In the genomic region with DNA sequence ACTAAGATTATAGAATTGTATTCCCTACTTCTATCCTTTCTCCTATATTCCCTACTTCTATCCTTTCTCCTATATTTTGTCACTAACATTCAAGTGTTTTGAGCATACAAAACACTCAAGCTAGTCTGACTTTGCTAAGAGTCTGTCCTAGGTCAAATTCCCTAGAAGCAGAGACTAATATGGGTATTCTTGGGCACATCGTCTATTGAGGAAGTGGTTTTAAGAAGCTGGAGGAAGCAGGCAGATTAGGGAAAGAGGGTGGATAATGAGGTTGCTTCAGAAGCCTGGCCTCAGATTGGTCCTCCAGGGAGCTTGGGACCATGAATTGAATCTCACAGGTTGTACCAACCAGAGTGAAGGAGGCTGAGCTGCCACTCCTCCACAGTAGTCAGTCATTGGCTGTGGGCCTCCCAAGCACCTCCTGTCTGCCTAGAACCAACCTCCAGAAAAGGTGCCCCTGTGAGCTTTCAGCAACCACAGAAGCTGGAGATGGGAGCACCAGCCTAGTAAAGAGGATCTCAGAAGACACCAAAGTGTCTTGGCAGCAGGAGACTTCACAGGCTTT, we compare ENCODE assay signal across 20 cellular contexts.
"Had no signal": no experiment of that assay in that cellular context is flagged by ENCODE, and none has a peak within 500 bp of the region (broad histone marks: within the 10 kb centered on the region; RNA-seq: fewer than 3 reads in every experiment).

No MANE protein-coding gene starts in this region.

- H3K27ac ChIP-seq: dorsolateral prefrontal cortex, heart left ventricle, parathyroid adenoma, psoas muscle, right lobe of liver, testis, tibial nerve, upper lobe of right lung, vagina had no signal

- DNase-seq: effector memory CD4-positive, alpha-beta T cell; heart left ventricle; hippocampal formation; kidney glomerular epithelial cell; mammary epithelial cell; naive thymus-derived CD4-positive, alpha-beta T cell; nephron progenitor cell; psoas muscle; retina; right lobe of liver; stimulated activated CD4-positive, alpha-beta T cell treated with anti-CD3 and anti-CD28 coated beads, Interleukin-1b, Interleukin-23, amount 100 ng/mL, for 48 hours; stimulated activated CD4-positive, alpha-beta T cell treated with anti-CD3 and anti-CD28 coated beads, Interleukin-4, amount 100 ng/mL, for 24 hours; stimulated activated naive B cell treated with anti-CD40 and anti-IgM and Interleukin-4, amounts not matched to agents 10 μg/mL and 1 μg/mL and 100 μg/mL, for 72 hours; stimulated activated naive CD8-positive, alpha-beta T cell treated with anti-CD3 and anti-CD28 coated beads, Interleukin-15, amount 100 ng/mL, for 72 hours; testis; upper lobe of right lung had no signal
